Comparison of ENCODE assay signal across 18 cellular contexts in the genomic region with DNA sequence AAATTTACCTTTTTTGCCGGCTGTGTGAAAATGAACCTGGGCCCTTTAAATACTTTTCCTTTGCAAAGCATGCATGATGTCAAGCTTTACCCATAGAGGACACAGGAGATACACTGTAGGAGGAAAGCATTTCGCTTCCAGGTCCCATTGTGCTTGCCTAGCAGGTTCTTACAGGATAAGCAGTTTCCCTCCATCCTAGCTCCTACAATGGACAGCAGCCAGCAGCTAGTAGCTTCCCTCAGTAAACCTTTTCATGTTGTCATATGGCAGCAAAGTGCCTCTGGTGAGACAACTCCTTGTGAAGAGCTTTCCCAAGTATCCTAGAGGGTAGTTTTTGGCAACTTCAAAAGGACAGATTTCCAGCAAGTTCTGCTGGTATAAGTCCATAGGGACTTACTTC.
"Had no signal": no experiment of that assay in that cellular context is flagged by ENCODE, and none has a peak within 500 bp of the region (broad histone marks: within the 10 kb centered on the region; RNA-seq: fewer than 3 reads in every experiment).

No MANE protein-coding gene starts in this region.

- H3K27ac Mint-ChIP-seq: activated CD4-positive, alpha-beta memory T cell treated with anti-CD3 and anti-CD28 coated beads for 36 hours; activated CD4-positive, alpha-beta T cell treated with anti-CD3 and anti-CD28 coated beads for 36 hours; activated CD8-positive, alpha-beta memory T cell treated with anti-CD3 and anti-CD28 coated beads, Interleukin-2, amount 10 ng/mL, durations not matched to agents 7 days and 5 days; activated naive CD4-positive, alpha-beta T cell treated with anti-CD3 and anti-CD28 coated beads, Interleukin-2, amount 10 ng/mL, durations not matched to agents 7 days and 5 days; immature natural killer cell had no signal

- H3K9me3 ChIP-seq: colonic mucosa, ovary, stomach, testis, upper lobe of right lung had no signal

- H3K4me3 Mint-ChIP-seq: activated CD4-positive, alpha-beta memory T cell treated with anti-CD3 and anti-CD28 coated beads for 36 hours; activated CD4-positive, alpha-beta T cell treated with anti-CD3 and anti-CD28 coated beads for 36 hours; activated CD8-positive, alpha-beta memory T cell treated with anti-CD3 and anti-CD28 coated beads, Interleukin-2, amount 10 ng/mL, durations not matched to agents 7 days and 5 days; activated naive CD4-positive, alpha-beta T cell treated with anti-CD3 and anti-CD28 coated beads, Interleukin-2, amount 10 ng/mL, durations not matched to agents 7 days and 5 days; immature natural killer cell; neural crest cell had no signal

- H3K27me3 Mint-ChIP-seq: activated CD4-positive, alpha-beta memory T cell treated with anti-CD3 and anti-CD28 coated beads for 36 hours; activated CD4-positive, alpha-beta T cell treated with anti-CD3 and anti-CD28 coated beads for 36 hours; activated naive CD4-positive, alpha-beta T cell treated with anti-CD3 and anti-CD28 coated beads, Interleukin-2, amount 10 ng/mL, durations not matched to agents 7 days and 5 days had no signal

- H3K4me1 ChIP-seq: colonic mucosa, testis, upper lobe of right lung had no signal

- H3K9me3 Mint-ChIP-seq: activated CD4-positive, alpha-beta memory T cell treated with anti-CD3 and anti-CD28 coated beads for 36 hours; activated naive CD4-positive, alpha-beta T cell treated with anti-CD3 and anti-CD28 coated beads, Interleukin-2, amount 10 ng/mL, durations not matched to agents 7 days and 5 days; immature natural killer cell; neural crest cell had no signal

- H3K27ac ChIP-seq: colonic mucosa, ovary, testis, upper lobe of right lung had no signal

- ATAC-seq: activated CD4-positive, alpha-beta T cell treated with anti-CD3 and anti-CD28 coated beads for 36 hours; activated CD8-positive, alpha-beta memory T cell treated with anti-CD3 and anti-CD28 coated beads, Interleukin-2, amount 10 ng/mL, durations not matched to agents 7 days and 5 days; upper lobe of right lung had no signal

- H3K36me3 ChIP-seq: colonic mucosa, ovary, stomach, upper lobe of right lung had no signal

- H3K27me3 ChIP-seq: colonic mucosa, ovary, stomach, testis, upper lobe of right lung had no signal

- DNase-seq: activated CD4-positive, alpha-beta memory T cell treated with anti-CD3 and anti-CD28 coated beads for 36 hours; activated CD4-positive, alpha-beta T cell treated with anti-CD3 and anti-CD28 coated beads for 36 hours; activated CD8-positive, alpha-beta memory T cell treated with anti-CD3 and anti-CD28 coated beads, Interleukin-2, amount 10 ng/mL, durations not matched to agents 7 days and 5 days; activated naive CD4-positive, alpha-beta T cell treated with anti-CD3 and anti-CD28 coated beads, Interleukin-2, amount 10 ng/mL, durations not matched to agents 7 days and 5 days; activated T-cell treated with anti-CD3 and anti-CD28 coated beads, Interleukin-2, amount 50 U/mL, for 1 hour; colonic mucosa; foreskin fibroblast; hypothalamus; immature natural killer cell; midbrain; ovary; stimulated activated CD4-positive, alpha-beta T cell treated with anti-CD3 and anti-CD28 coated beads, Interleukin-12 subunit alpha, Interleukin-12 subunit beta, amount 100 ng/mL, for 4 hours; stimulated activated CD4-positive, alpha-beta T cell treated with anti-CD3 and anti-CD28 coated beads, Interleukin-2, amount 100 ng/mL, for 24 hours; stomach; T1000; testis; upper lobe of right lung had no signal

- H3K4me3 ChIP-seq: colonic mucosa, ovary, stomach, testis, upper lobe of right lung had no signal

- H3K36me3 Mint-ChIP-seq: activated CD4-positive, alpha-beta memory T cell treated with anti-CD3 and anti-CD28 coated beads for 36 hours; activated CD8-positive, alpha-beta memory T cell treated with anti-CD3 and anti-CD28 coated beads, Interleukin-2, amount 10 ng/mL, durations not matched to agents 7 days and 5 days; activated naive CD4-positive, alpha-beta T cell treated with anti-CD3 and anti-CD28 coated beads, Interleukin-2, amount 10 ng/mL, durations not matched to agents 7 days and 5 days; immature natural killer cell had no signal

- H3K4me1 Mint-ChIP-seq: activated CD4-positive, alpha-beta T cell treated with anti-CD3 and anti-CD28 coated beads for 36 hours; activated CD8-positive, alpha-beta memory T cell treated with anti-CD3 and anti-CD28 coated beads, Interleukin-2, amount 10 ng/mL, durations not matched to agents 7 days and 5 days; activated naive CD4-positive, alpha-beta T cell treated with anti-CD3 and anti-CD28 coated beads, Interleukin-2, amount 10 ng/mL, durations not matched to agents 7 days and 5 days; immature natural killer cell had no signal
